In genomic region chr20:54526801-54527200, GRCh38 we compare ENCODE assay signal across 2 cellular contexts.
TF ChIP-seq lines count a peak whose summit lies in the region.

No MANE protein-coding gene starts in this region.

TF ChIP-seq in GM23338, 12 proteins besides CTCF, POLR2A, EP300 and RAD21 (continued from another document):
- TF ChIP-seq ZNF462 (CRISPR knock-in tag; IDR thresholded peaks at IDR 0.05), result no peak
- TF ChIP-seq STAT1 (IDR thresholded peaks at IDR 0.05; ENCODE audit: unreplicated experiment), result no peak
- TF ChIP-seq EZH2 (IDR thresholded peaks at IDR 0.05; ENCODE audit: low read depth, unreplicated experiment), result no peak
- TF ChIP-seq JUNB (IDR thresholded peaks at IDR 0.05; ENCODE audit: unreplicated experiment), result no peak
- TF ChIP-seq ETS1 (IDR thresholded peaks at IDR 0.05), result no peak
- no peak for TF ChIP-seq EZH2phosphoT487 (IDR thresholded peaks at IDR 0.05; ENCODE audit: unreplicated experiment)
- TF ChIP-seq ZNF114 (CRISPR knock-in tag; IDR thresholded peaks at IDR 0.05), result no peak
- no peak for TF ChIP-seq CREB1 (CRISPR knock-in tag; IDR thresholded peaks at IDR 0.05; ENCODE audit: low read depth)
- TF ChIP-seq ZNF331 (CRISPR knock-in tag; IDR thresholded peaks at IDR 0.05; ENCODE audit: low read depth), result no peak
- no peak for TF ChIP-seq POLR2AphosphoS5 (IDR thresholded peaks at IDR 0.05; ENCODE audit: low read depth)
- TF ChIP-seq REST (IDR thresholded peaks at IDR 0.05; ENCODE audit: unreplicated experiment), result no peak

TF ChIP-seq in endothelial cell of umbilical vein, 7 proteins besides CTCF, POLR2A, EP300 and RAD21 (continued from another document):
- TF ChIP-seq MYC (IDR thresholded peaks at IDR 0.05; ENCODE audit: low read depth, low read length) (no peak), JUN (IDR thresholded peaks at IDR 0.05; ENCODE audit: borderline replicate concordance, insufficient read depth, insufficient read length, low read depth) (no peak), FOS (IDR thresholded peaks at IDR 0.05; ENCODE audit: borderline replicate concordance, insufficient read depth, low read length) (no peak), EZH2 (IDR thresholded peaks at IDR 0.05; ENCODE audit: borderline replicate concordance, low read depth, low read length, severe bottlenecking) (no peak)
